Comparison of ENCODE assay signal across 37 cellular contexts in genomic region chr11:113802621-113803020, GRCh38. TPM values are rescaled to one million over a fixed set of nuclear protein-coding genes. Genes with fewer than 3 reads are reported as not detected.
"Had no signal": no experiment of that assay in that cellular context is flagged by ENCODE, and none has a peak within 500 bp of the region (broad histone marks: within the 10 kb centered on the region; RNA-seq: fewer than 3 reads in every experiment).

No MANE protein-coding gene starts in this region.

- H3K27me3 Mint-ChIP-seq: activated B cell treated with CpG ODN at 0.5 μM for 24 hours; activated CD4-positive, alpha-beta memory T cell treated with anti-CD3 and anti-CD28 coated beads for 36 hours; activated CD4-positive, alpha-beta T cell treated with anti-CD3 and anti-CD28 coated beads, Interleukin-2, amount 10 ng/mL, durations not matched to agents 24 days and 14 days; activated CD8-positive, alpha-beta T cell treated with anti-CD3 and anti-CD28 coated beads for 36 hours; activated naive CD4-positive, alpha-beta T cell treated with anti-CD3 and anti-CD28 coated beads, Interleukin-2, amount 10 ng/mL, durations not matched to agents 7 days and 5 days; activated naive CD4-positive, alpha-beta T cell treated with anti-CD3 and anti-CD28 coated beads, Interleukin-2, amount 50 U/mL, for 24 hours; activated naive CD8-positive, alpha-beta T cell; activated T-cell treated with anti-CD3 and anti-CD28 coated beads, Interleukin-2, amount 50 U/mL, for 24 hours; brain; central memory CD8-positive, alpha-beta T cell had no signal

- H3K9me3 Mint-ChIP-seq: activated B cell treated with CpG ODN at 0.5 μM for 24 hours; activated CD4-positive, alpha-beta memory T cell treated with anti-CD3 and anti-CD28 coated beads for 36 hours; activated CD4-positive, alpha-beta T cell treated with anti-CD3 and anti-CD28 coated beads, Interleukin-2, amount 10 ng/mL, durations not matched to agents 24 days and 14 days; activated CD8-positive, alpha-beta T cell treated with anti-CD3 and anti-CD28 coated beads for 36 hours; activated naive CD4-positive, alpha-beta T cell treated with anti-CD3 and anti-CD28 coated beads, Interleukin-2, amount 10 ng/mL, durations not matched to agents 7 days and 5 days; activated naive CD4-positive, alpha-beta T cell treated with anti-CD3 and anti-CD28 coated beads, Interleukin-2, amount 50 U/mL, for 24 hours; activated T-cell treated with anti-CD3 and anti-CD28 coated beads, Interleukin-2, amount 50 U/mL, for 24 hours; activated T-helper 2 cell treated with anti-CD3 and anti-CD28 coated beads, Interferon-gamma antibody, Interleukin-2, Interleukin-4, amounts not matched to agents 10 μg/mL and 5 μg/mL and 100 μg/mL, durations not matched to agents 14 hours and 24 hours and 36 hours; brain; central memory CD8-positive, alpha-beta T cell; T-helper 1 cell treated with Interleukin-12 subunit alpha and Interleukin-12 subunit beta and Interleukin-4 antibody, amounts not matched to agents 30 μg/mL and 1 μg/mL, for 36 hours; T-helper 2 cell treated with Interferon-gamma antibody and Interleukin-4, amounts not matched to agents 5 μg/mL and 100 μg/mL, for 36 hours had no signal

- H3K4me3 ChIP-seq: ascending aorta, cardiac muscle cell had no signal

- FAIRE-seq: bronchial epithelial cell, TTC549 had no signal

- H3K4me3 Mint-ChIP-seq: activated B cell treated with CpG ODN at 0.5 μM for 24 hours; activated CD4-positive, alpha-beta memory T cell treated with anti-CD3 and anti-CD28 coated beads for 36 hours; activated CD4-positive, alpha-beta T cell treated with anti-CD3 and anti-CD28 coated beads, Interleukin-2, amount 10 ng/mL, durations not matched to agents 24 days and 14 days; activated CD8-positive, alpha-beta T cell treated with anti-CD3 and anti-CD28 coated beads for 36 hours; activated naive CD4-positive, alpha-beta T cell treated with anti-CD3 and anti-CD28 coated beads, Interleukin-2, amount 10 ng/mL, durations not matched to agents 7 days and 5 days; activated naive CD4-positive, alpha-beta T cell treated with anti-CD3 and anti-CD28 coated beads, Interleukin-2, amount 50 U/mL, for 24 hours; activated naive CD8-positive, alpha-beta T cell; activated T-cell treated with anti-CD3 and anti-CD28 coated beads, Interleukin-2, amount 50 U/mL, for 24 hours; brain; central memory CD8-positive, alpha-beta T cell; T-helper 1 cell treated with Interleukin-12 subunit alpha and Interleukin-12 subunit beta and Interleukin-4 antibody, amounts not matched to agents 30 μg/mL and 1 μg/mL, for 36 hours; T-helper 2 cell treated with Interferon-gamma antibody and Interleukin-4, amounts not matched to agents 5 μg/mL and 100 μg/mL, for 36 hours had no signal

- DNase-seq: activated B cell treated with CpG ODN at 0.5 μM for 24 hours; activated CD4-positive, alpha-beta memory T cell treated with anti-CD3 and anti-CD28 coated beads for 36 hours; activated CD4-positive, alpha-beta T cell treated with anti-CD3 and anti-CD28 coated beads for 4 hours; activated CD4-positive, alpha-beta T cell treated with anti-CD3 and anti-CD28 coated beads, Interleukin-2, amount 10 ng/mL, durations not matched to agents 24 days and 14 days; activated CD4-positive, alpha-beta T cell treated with anti-CD3 and anti-CD28 coated beads, Interleukin-2, amount 50 U/mL, for 1 hour; activated CD4-positive, alpha-beta T cell treated with anti-CD3 and anti-CD28 coated beads, Interleukin-2, amount 50 U/mL, for 4 hours; activated CD4-positive, CD25-positive, alpha-beta regulatory T cell treated with anti-CD3 and anti-CD28 coated beads, Interleukin-2, amount 50 U/mL, for 72 hours; activated CD8-positive, alpha-beta memory T cell treated with anti-CD3 and anti-CD28 coated beads, Interleukin-2, amount 50 U/mL, for 4 hours; activated CD8-positive, alpha-beta T cell treated with anti-CD3 and anti-CD28 coated beads for 36 hours; activated effector memory CD4-positive, alpha-beta T cell treated with Interleukin-2 at 50 U/mL for 16 hours; activated gamma-delta T cell; activated naive CD4-positive, alpha-beta T cell treated with anti-CD3 and anti-CD28 coated beads, Interleukin-2, amount 10 ng/mL, durations not matched to agents 7 days and 5 days; activated naive CD4-positive, alpha-beta T cell treated with Interleukin-2 at 50 U/mL for 16 hours; activated T-cell treated with anti-CD3 and anti-CD28 coated beads, Interleukin-2, amount 50 U/mL, for 24 hours; activated T-cell treated with anti-CD3 and anti-CD28 coated beads, Interleukin-2, amount 50 U/mL, for 48 hours; amygdala; anterior cingulate cortex; caudate nucleus; cerebellar nuclear complex; SW 1271; T-helper 1 cell; T-helper 2 cell; T-helper 9 cell had no signal

- H3K4me1 Mint-ChIP-seq: activated naive CD4-positive, alpha-beta T cell treated with anti-CD3 and anti-CD28 coated beads, Interleukin-2, amount 10 ng/mL, durations not matched to agents 7 days and 5 days; activated naive CD4-positive, alpha-beta T cell treated with anti-CD3 and anti-CD28 coated beads, Interleukin-2, amount 50 U/mL, for 24 hours; brain; central memory CD8-positive, alpha-beta T cell had no signal

- H3K27ac Mint-ChIP-seq: activated B cell treated with CpG ODN at 0.5 μM for 24 hours; activated CD4-positive, alpha-beta memory T cell treated with anti-CD3 and anti-CD28 coated beads for 36 hours; activated CD4-positive, alpha-beta T cell treated with anti-CD3 and anti-CD28 coated beads, Interleukin-2, amount 10 ng/mL, durations not matched to agents 24 days and 14 days; activated CD8-positive, alpha-beta T cell treated with anti-CD3 and anti-CD28 coated beads for 36 hours; activated naive CD4-positive, alpha-beta T cell treated with anti-CD3 and anti-CD28 coated beads, Interleukin-2, amount 10 ng/mL, durations not matched to agents 7 days and 5 days; activated naive CD4-positive, alpha-beta T cell treated with anti-CD3 and anti-CD28 coated beads, Interleukin-2, amount 50 U/mL, for 24 hours; activated naive CD8-positive, alpha-beta T cell; activated T-cell treated with anti-CD3 and anti-CD28 coated beads, Interleukin-2, amount 50 U/mL, for 24 hours; activated T-helper 2 cell treated with anti-CD3 and anti-CD28 coated beads, Interferon-gamma antibody, Interleukin-2, Interleukin-4, amounts not matched to agents 10 μg/mL and 5 μg/mL and 100 μg/mL, durations not matched to agents 14 hours and 24 hours and 36 hours; brain; T-helper 2 cell treated with Interferon-gamma antibody and Interleukin-4, amounts not matched to agents 5 μg/mL and 100 μg/mL, for 36 hours had no signal

- H3K27me3 ChIP-seq: ascending aorta, cardiac muscle cell had no signal

- H3K27ac ChIP-seq: ascending aorta, cardiac muscle cell, VCaP had no signal

- H3K4me1 ChIP-seq: ascending aorta had no signal

- ATAC-seq: activated CD8-positive, alpha-beta T cell treated with anti-CD3 and anti-CD28 coated beads for 36 hours had no signal

- H3K9me3 ChIP-seq: ascending aorta had no signal

RNA-seq across cellular contexts. Expression of gene CLDN25, which starts 23.0 kb away (rescaled TPM):
- total RNA-seq: activated B cell treated with CpG ODN at 0.5 μM for 24 hours; activated CD4-positive, alpha-beta memory T cell treated with anti-CD3 and anti-CD28 coated beads for 36 hours; activated CD4-positive, alpha-beta T cell treated with anti-CD3 and anti-CD28 coated beads, Interleukin-2, amount 10 ng/mL, durations not matched to agents 24 days and 14 days; activated CD8-positive, alpha-beta memory T cell treated with anti-CD3 and anti-CD28 coated beads for 36 hours; activated CD8-positive, alpha-beta T cell treated with anti-CD3 and anti-CD28 coated beads for 36 hours; activated T-helper 2 cell treated with anti-CD3 and anti-CD28 coated beads, Interferon-gamma antibody, Interleukin-2, Interleukin-4, amounts not matched to agents 10 μg/mL and 5 μg/mL and 100 μg/mL, durations not matched to agents 14 hours and 24 hours and 36 hours; ascending aorta; bronchial epithelial cell; cardiac muscle cell had no signal
- polyA plus RNA-seq: adipose tissue, cardiac muscle cell had no signal
